In genomic region chr13:51770681-51771417, GRCh38 we compare ENCODE assay signal across 17 cellular contexts. TPM values are rescaled to one million over a fixed set of nuclear protein-coding genes. Genes with fewer than 3 reads are reported as not detected.
DNase-seq lines count a peak whose midpoint lies in the region; ATAC-seq and TF ChIP-seq lines count a peak whose summit lies in the region.
"Had no signal": no experiment of that assay in that cellular context is flagged by ENCODE, and none has a peak within 500 bp of the region (broad histone marks: within the 10 kb centered on the region; RNA-seq: fewer than 3 reads in every experiment).

No MANE protein-coding gene starts in this region.

- H3K4me3 ChIP-seq in gastroesophageal sphincter: no peak overlapping the region
- H3K4me3 ChIP-seq in stomach smooth muscle (ENCODE audit: low read length in 2 of 2): no peak overlapping the region
- H3K4me3 ChIP-seq: A549, HAP-1, upper lobe of left lung had no signal

- H3K27me3 Mint-ChIP-seq in activated CD4-positive, alpha-beta T cell treated with anti-CD3 and anti-CD28 coated beads for 36 hours: no peaks in the 10 kb centered on the region
- H3K27me3 Mint-ChIP-seq in activated CD4-positive, alpha-beta T cell treated with anti-CD3 and anti-CD28 coated beads, Interleukin-2, amount 10 ng/mL, durations not matched to agents 7 days and 5 days: no peaks in the 10 kb centered on the region
- H3K27me3 Mint-ChIP-seq: activated CD8-positive, alpha-beta memory T cell treated with anti-CD3 and anti-CD28 coated beads, Interleukin-2, amount 10 ng/mL, durations not matched to agents 7 days and 5 days had no signal

- no peaks in the 10 kb centered on the region for H3K36me3 Mint-ChIP-seq in activated CD4-positive, alpha-beta T cell treated with anti-CD3 and anti-CD28 coated beads for 36 hours (ENCODE audit: low read depth)
- H3K36me3 Mint-ChIP-seq in activated CD4-positive, alpha-beta T cell treated with anti-CD3 and anti-CD28 coated beads, Interleukin-2, amount 10 ng/mL, durations not matched to agents 7 days and 5 days (ENCODE audit: low read depth): no peaks in the 10 kb centered on the region
- H3K36me3 Mint-ChIP-seq: activated CD8-positive, alpha-beta memory T cell treated with anti-CD3 and anti-CD28 coated beads, Interleukin-2, amount 10 ng/mL, durations not matched to agents 7 days and 5 days had no signal

- H3K4me1 ChIP-seq in gastroesophageal sphincter (peaks cover 0 to 30% (median 10%) of the 10 kb centered on the region in 3 donors), stomach smooth muscle (ENCODE audit: control insufficient read depth, insufficient read depth, low read length) (peaks cover 2% of the 10 kb centered on the region)
- H3K4me1 ChIP-seq: A549, HAP-1 had no signal

- CTCF ChIA-PET in activated CD4-positive, alpha-beta T cell treated with anti-CD3 and anti-CD28 coated beads for 36 hours (lab: Charles Lee): interaction anchor here (0.5 to 1.7 kb wide), 3 partner anchors 9 to 27 kb away, joined by 3 to 4 read pairs (median 4); no protein-coding TSS in a partner anchor
- CTCF ChIA-PET in activated CD4-positive, alpha-beta T cell treated with anti-CD3 and anti-CD28 coated beads, Interleukin-2, amount 10 ng/mL, durations not matched to agents 7 days and 5 days (lab: Charles Lee): interaction anchor here (0.6 to 2.0 kb wide), 6 partner anchors 9 to 350 kb away, joined by 3 to 6 read pairs (median 3); no protein-coding TSS in a partner anchor

- WGBS in gastroesophageal sphincter (ENCODE audit: low coverage in 1 of 2), 2 donors: 76 to 89% methylated on average over 2 to 4 of the region's 11 CpGs

- peaks cover 7% of the 10 kb centered on the region for H3K4me1 Mint-ChIP-seq in activated CD4-positive, alpha-beta T cell treated with anti-CD3 and anti-CD28 coated beads for 36 hours
- peaks cover under 1% of the 10 kb centered on the region for H3K4me1 Mint-ChIP-seq in activated CD4-positive, alpha-beta T cell treated with anti-CD3 and anti-CD28 coated beads, Interleukin-2, amount 10 ng/mL, durations not matched to agents 7 days and 5 days
- H3K4me1 Mint-ChIP-seq: activated CD8-positive, alpha-beta memory T cell treated with anti-CD3 and anti-CD28 coated beads, Interleukin-2, amount 10 ng/mL, durations not matched to agents 7 days and 5 days had no signal

- H3K27ac ChIP-seq in gastroesophageal sphincter (peak overlapping the region in 3 of 4 donors; percentile 79 to 81 (median 80)), stomach smooth muscle (ENCODE audit: low read length) (peak overlapping the region; percentile 70)
- H3K27ac ChIP-seq: A549 had no signal

- intact Hi-C loops in activated CD4-positive, alpha-beta T cell treated with anti-CD3 and anti-CD28 coated beads for 36 hours (cut with DNase I, micrococcal nuclease): no loop called here

- TF ChIP-seq POLR2A in gastroesophageal sphincter (IDR thresholded peaks at IDR 0.05): no peak

- peaks cover 0 to 66% of the 10 kb centered on the region in 2 donors for H3K36me3 ChIP-seq in gastroesophageal sphincter
- H3K36me3 ChIP-seq in stomach smooth muscle (ENCODE audit: control insufficient read depth in 2 of 2, insufficient read depth in 2 of 2, low read length in 2 of 2): peaks cover 9 to 18% of the 10 kb centered on the region in 2 donors
- H3K36me3 ChIP-seq: HAP-1 had no signal

- peak; percentile 13 for ATAC-seq in activated CD4-positive, alpha-beta T cell treated with anti-CD3 and anti-CD28 coated beads for 36 hours
- ATAC-seq in gastroesophageal sphincter (no peak), HG03460 (IDR thresholded peaks at IDR 0.05; ENCODE audit: unreplicated experiment) (no peak), HG03469 (IDR thresholded peaks at IDR 0.05; ENCODE audit: unreplicated experiment) (no peak)
- ATAC-seq: activated CD8-positive, alpha-beta memory T cell treated with anti-CD3 and anti-CD28 coated beads, Interleukin-2, amount 10 ng/mL, durations not matched to agents 7 days and 5 days had no signal

- TF ChIP-seq CTCF in gastroesophageal sphincter (IDR thresholded peaks at IDR 0.05): no peak

- no peak overlapping the region for H3K4me3 Mint-ChIP-seq in activated CD4-positive, alpha-beta T cell treated with anti-CD3 and anti-CD28 coated beads for 36 hours
- H3K4me3 Mint-ChIP-seq in activated CD4-positive, alpha-beta T cell treated with anti-CD3 and anti-CD28 coated beads, Interleukin-2, amount 10 ng/mL, durations not matched to agents 7 days and 5 days: no peak overlapping the region
- H3K4me3 Mint-ChIP-seq: activated CD8-positive, alpha-beta memory T cell treated with anti-CD3 and anti-CD28 coated beads, Interleukin-2, amount 10 ng/mL, durations not matched to agents 7 days and 5 days had no signal

- TF ChIP-seq EP300 in gastroesophageal sphincter (IDR thresholded peaks at IDR 0.05): no peak

- H3K27me3 ChIP-seq in gastroesophageal sphincter (no peaks in the 10 kb centered on the region), stomach smooth muscle (ENCODE audit: control insufficient read depth in 1 of 2, insufficient read depth in 2 of 2, low read length in 2 of 2) (no peaks in the 10 kb centered on the region)
- H3K27me3 ChIP-seq: upper lobe of left lung had no signal

- no peak for DNase-seq in activated CD4-positive, alpha-beta T cell treated with anti-CD3 and anti-CD28 coated beads for 36 hours
- DNase-seq in activated CD4-positive, alpha-beta T cell treated with anti-CD3 and anti-CD28 coated beads, Interleukin-2, amount 10 ng/mL, durations not matched to agents 7 days and 5 days: no peak
- DNase-seq in NCI-H69 (lab: John Stamatoyannopoulos, UW): peak; percentile 70
- DNase-seq in hippocampal formation (lab: John Stamatoyannopoulos, UW): no peak
- DNase-seq: activated CD8-positive, alpha-beta memory T cell treated with anti-CD3 and anti-CD28 coated beads, Interleukin-2, amount 10 ng/mL, durations not matched to agents 7 days and 5 days; anterior cingulate cortex; COR-L47; NCI-H2227 treated with DMSO at 0.1 percent for 48 hours; RPMI8226; T1000 had no signal

- no peaks in the 10 kb centered on the region for H3K9me3 ChIP-seq in gastroesophageal sphincter
- no peaks in the 10 kb centered on the region for H3K9me3 ChIP-seq in stomach smooth muscle (ENCODE audit: control insufficient read depth in 2 of 2, low read length in 2 of 2)
- H3K9me3 ChIP-seq: A549, HAP-1, upper lobe of left lung had no signal

- H3K9me3 Mint-ChIP-seq in activated CD4-positive, alpha-beta T cell treated with anti-CD3 and anti-CD28 coated beads for 36 hours (ENCODE audit: low read depth): no peaks in the 10 kb centered on the region
- H3K9me3 Mint-ChIP-seq in activated CD4-positive, alpha-beta T cell treated with anti-CD3 and anti-CD28 coated beads, Interleukin-2, amount 10 ng/mL, durations not matched to agents 7 days and 5 days: no peaks in the 10 kb centered on the region

- no peak overlapping the region for H3K9ac ChIP-seq in stomach smooth muscle (ENCODE audit: low read length in 2 of 2)

- H3K27ac Mint-ChIP-seq in activated CD4-positive, alpha-beta T cell treated with anti-CD3 and anti-CD28 coated beads for 36 hours: no peak overlapping the region
- H3K27ac Mint-ChIP-seq in activated CD4-positive, alpha-beta T cell treated with anti-CD3 and anti-CD28 coated beads, Interleukin-2, amount 10 ng/mL, durations not matched to agents 7 days and 5 days: no peak overlapping the region
- H3K27ac Mint-ChIP-seq: activated CD8-positive, alpha-beta memory T cell treated with anti-CD3 and anti-CD28 coated beads, Interleukin-2, amount 10 ng/mL, durations not matched to agents 7 days and 5 days had no signal

- POLR2A ChIA-PET in activated CD4-positive, alpha-beta T cell treated with anti-CD3 and anti-CD28 coated beads for 36 hours (lab: Charles Lee): no interaction called here
- POLR2A ChIA-PET in activated CD4-positive, alpha-beta T cell treated with anti-CD3 and anti-CD28 coated beads, Interleukin-2, amount 10 ng/mL, durations not matched to agents 7 days and 5 days (lab: Charles Lee): no interaction called here

RNA-seq across cellular contexts. Expression of gene DHRS12, which starts 33.1 kb away (rescaled TPM):
- 1 to 10 TPM; 4.9 to 5.3 TPM for total RNA-seq in activated CD4-positive, alpha-beta T cell treated with anti-CD3 and anti-CD28 coated beads for 36 hours
- total RNA-seq in activated CD4-positive, alpha-beta T cell treated with anti-CD3 and anti-CD28 coated beads, Interleukin-2, amount 10 ng/mL, durations not matched to agents 7 days and 5 days: 1 to 10 TPM; 9.5 to 9.7 TPM
- 10 to 100 TPM in 3 of 4 donors, 1 to 10 TPM in 1; 9.2 to 23.3 (median 19.2) TPM for total RNA-seq in gastroesophageal sphincter
